In the genomic region with DNA sequence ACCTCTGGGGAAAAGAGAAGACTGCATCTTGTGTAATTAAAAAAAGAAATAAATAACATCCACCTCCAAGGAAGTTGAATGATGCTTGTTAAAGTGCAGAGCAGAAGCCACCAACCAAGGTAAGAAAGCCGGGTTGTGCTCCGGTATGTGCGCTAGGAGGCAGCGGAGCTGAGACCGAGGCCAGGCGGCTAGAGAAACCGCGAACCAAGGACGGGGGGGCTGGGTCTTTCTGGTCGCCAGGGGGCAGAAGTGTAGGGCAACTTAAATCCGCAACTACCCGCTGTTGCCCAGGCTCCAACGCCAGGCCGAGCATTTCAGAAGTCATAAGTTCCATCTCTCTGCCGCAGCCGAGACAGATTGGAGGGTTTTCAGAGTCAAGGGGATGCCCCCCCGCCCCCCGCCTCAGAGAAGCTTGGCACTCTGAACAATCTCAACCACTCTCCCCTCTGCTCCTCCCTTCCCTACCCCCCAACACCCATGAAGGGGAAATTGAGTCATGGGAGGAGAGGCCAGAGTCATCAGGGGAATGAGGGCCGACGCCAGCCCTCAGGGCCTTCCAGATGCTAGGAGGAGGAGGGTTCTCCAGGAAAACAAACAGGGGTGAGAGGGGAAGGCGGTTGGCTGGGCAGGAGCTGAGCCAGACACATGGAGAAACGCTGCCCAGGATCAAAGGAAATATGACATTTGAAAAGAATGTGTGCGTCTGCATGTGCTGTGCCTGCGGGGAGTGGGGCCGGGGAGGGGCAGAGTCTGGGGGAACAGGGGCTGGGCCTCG, we compare ENCODE assay signal across 1 cellular context.
A peak's percentile ranks its signal among the peaks of the same experiment; 100 is the strongest.
TF ChIP-seq lines count a peak whose summit lies in the region.

No MANE protein-coding gene starts in this region.

TF ChIP-seq in HepG2, 621 proteins besides CTCF, POLR2A, EP300 and RAD21 (continued from another document):
- TF ChIP-seq, protein P1, sequence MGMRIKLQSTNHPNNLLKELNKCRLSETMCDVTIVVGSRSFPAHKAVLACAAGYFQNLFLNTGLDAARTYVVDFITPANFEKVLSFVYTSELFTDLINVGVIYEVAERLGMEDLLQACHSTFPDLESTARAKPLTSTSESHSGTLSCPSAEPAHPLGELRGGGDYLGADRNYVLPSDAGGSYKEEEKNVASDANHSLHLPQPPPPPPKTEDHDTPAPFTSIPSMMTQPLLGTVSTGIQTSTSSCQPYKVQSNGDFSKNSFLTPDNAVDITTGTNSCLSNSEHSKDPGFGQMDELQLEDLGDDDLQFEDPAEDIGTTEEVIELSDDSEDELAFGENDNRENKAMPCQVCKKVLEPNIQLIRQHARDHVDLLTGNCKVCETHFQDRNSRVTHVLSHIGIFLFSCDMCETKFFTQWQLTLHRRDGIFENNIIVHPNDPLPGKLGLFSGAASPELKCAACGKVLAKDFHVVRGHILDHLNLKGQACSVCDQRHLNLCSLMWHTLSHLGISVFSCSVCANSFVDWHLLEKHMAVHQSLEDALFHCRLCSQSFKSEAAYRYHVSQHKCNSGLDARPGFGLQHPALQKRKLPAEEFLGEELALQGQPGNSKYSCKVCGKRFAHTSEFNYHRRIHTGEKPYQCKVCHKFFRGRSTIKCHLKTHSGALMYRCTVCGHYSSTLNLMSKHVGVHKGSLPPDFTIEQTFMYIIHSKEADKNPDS (CRISPR knock-in tag; IDR thresholded peaks at IDR 0.05): 0 out of 2 replicates have a peak, but pooled peaks have one; percentile 55
- TF ChIP-seq NCOA1 (CRISPR knock-in tag; IDR thresholded peaks at IDR 0.05) (no peak; the same call in 1 of the 2 replicates), ZNF446 (CRISPR knock-in tag; IDR thresholded peaks at IDR 0.05) (peak; percentile 9; the same call in 1 of the 2 replicates), MAFK (conservative IDR thresholded peaks at IDR 0.05 in 1 of 2, IDR thresholded peaks at IDR 0.05 in 1 of 2; ENCODE audit: low read length in 2 of 2) (peak in 1 of 2 experiments; percentile 13; a peak in 1 of 4 replicates), CBX1 (IDR thresholded peaks at IDR 0.05; ENCODE audit: low read depth) (peak; percentile 80), YEATS4 (CRISPR knock-in tag; IDR thresholded peaks at IDR 0.05; ENCODE audit: borderline replicate concordance) (peak; percentile 50), MTF2 (CRISPR knock-in tag; IDR thresholded peaks at IDR 0.05; ENCODE audit: borderline replicate concordance) (peak; percentile 97), STAT5B (CRISPR knock-in tag; IDR thresholded peaks at IDR 0.05) (0 out of 2 replicates have a peak, but pooled peaks have one; percentile 23)
- TF ChIP-seq, protein P2, sequence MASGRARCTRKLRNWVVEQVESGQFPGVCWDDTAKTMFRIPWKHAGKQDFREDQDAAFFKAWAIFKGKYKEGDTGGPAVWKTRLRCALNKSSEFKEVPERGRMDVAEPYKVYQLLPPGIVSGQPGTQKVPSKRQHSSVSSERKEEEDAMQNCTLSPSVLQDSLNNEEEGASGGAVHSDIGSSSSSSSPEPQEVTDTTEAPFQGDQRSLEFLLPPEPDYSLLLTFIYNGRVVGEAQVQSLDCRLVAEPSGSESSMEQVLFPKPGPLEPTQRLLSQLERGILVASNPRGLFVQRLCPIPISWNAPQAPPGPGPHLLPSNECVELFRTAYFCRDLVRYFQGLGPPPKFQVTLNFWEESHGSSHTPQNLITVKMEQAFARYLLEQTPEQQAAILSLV (CRISPR knock-in tag; IDR thresholded peaks at IDR 0.05; ENCODE audit: borderline replicate concordance): peak; percentile 94
- TF ChIP-seq, protein P3, sequence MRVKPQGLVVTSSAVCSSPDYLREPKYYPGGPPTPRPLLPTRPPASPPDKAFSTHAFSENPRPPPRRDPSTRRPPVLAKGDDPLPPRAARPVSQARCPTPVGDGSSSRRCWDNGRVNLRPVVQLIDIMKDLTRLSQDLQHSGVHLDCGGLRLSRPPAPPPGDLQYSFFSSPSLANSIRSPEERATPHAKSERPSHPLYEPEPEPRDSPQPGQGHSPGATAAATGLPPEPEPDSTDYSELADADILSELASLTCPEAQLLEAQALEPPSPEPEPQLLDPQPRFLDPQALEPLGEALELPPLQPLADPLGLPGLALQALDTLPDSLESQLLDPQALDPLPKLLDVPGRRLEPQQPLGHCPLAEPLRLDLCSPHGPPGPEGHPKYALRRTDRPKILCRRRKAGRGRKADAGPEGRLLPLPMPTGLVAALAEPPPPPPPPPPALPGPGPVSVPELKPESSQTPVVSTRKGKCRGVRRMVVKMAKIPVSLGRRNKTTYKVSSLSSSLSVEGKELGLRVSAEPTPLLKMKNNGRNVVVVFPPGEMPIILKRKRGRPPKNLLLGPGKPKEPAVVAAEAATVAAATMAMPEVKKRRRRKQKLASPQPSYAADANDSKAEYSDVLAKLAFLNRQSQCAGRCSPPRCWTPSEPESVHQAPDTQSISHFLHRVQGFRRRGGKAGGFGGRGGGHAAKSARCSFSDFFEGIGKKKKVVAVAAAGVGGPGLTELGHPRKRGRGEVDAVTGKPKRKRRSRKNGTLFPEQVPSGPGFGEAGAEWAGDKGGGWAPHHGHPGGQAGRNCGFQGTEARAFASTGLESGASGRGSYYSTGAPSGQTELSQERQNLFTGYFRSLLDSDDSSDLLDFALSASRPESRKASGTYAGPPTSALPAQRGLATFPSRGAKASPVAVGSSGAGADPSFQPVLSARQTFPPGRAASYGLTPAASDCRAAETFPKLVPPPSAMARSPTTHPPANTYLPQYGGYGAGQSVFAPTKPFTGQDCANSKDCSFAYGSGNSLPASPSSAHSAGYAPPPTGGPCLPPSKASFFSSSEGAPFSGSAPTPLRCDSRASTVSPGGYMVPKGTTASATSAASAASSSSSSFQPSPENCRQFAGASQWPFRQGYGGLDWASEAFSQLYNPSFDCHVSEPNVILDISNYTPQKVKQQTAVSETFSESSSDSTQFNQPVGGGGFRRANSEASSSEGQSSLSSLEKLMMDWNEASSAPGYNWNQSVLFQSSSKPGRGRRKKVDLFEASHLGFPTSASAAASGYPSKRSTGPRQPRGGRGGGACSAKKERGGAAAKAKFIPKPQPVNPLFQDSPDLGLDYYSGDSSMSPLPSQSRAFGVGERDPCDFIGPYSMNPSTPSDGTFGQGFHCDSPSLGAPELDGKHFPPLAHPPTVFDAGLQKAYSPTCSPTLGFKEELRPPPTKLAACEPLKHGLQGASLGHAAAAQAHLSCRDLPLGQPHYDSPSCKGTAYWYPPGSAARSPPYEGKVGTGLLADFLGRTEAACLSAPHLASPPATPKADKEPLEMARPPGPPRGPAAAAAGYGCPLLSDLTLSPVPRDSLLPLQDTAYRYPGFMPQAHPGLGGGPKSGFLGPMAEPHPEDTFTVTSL (CRISPR knock-in tag; IDR thresholded peaks at IDR 0.05; ENCODE audit: borderline replicate concordance): no peak; the same call in 1 of the 2 replicates
- TF ChIP-seq, protein P4, sequence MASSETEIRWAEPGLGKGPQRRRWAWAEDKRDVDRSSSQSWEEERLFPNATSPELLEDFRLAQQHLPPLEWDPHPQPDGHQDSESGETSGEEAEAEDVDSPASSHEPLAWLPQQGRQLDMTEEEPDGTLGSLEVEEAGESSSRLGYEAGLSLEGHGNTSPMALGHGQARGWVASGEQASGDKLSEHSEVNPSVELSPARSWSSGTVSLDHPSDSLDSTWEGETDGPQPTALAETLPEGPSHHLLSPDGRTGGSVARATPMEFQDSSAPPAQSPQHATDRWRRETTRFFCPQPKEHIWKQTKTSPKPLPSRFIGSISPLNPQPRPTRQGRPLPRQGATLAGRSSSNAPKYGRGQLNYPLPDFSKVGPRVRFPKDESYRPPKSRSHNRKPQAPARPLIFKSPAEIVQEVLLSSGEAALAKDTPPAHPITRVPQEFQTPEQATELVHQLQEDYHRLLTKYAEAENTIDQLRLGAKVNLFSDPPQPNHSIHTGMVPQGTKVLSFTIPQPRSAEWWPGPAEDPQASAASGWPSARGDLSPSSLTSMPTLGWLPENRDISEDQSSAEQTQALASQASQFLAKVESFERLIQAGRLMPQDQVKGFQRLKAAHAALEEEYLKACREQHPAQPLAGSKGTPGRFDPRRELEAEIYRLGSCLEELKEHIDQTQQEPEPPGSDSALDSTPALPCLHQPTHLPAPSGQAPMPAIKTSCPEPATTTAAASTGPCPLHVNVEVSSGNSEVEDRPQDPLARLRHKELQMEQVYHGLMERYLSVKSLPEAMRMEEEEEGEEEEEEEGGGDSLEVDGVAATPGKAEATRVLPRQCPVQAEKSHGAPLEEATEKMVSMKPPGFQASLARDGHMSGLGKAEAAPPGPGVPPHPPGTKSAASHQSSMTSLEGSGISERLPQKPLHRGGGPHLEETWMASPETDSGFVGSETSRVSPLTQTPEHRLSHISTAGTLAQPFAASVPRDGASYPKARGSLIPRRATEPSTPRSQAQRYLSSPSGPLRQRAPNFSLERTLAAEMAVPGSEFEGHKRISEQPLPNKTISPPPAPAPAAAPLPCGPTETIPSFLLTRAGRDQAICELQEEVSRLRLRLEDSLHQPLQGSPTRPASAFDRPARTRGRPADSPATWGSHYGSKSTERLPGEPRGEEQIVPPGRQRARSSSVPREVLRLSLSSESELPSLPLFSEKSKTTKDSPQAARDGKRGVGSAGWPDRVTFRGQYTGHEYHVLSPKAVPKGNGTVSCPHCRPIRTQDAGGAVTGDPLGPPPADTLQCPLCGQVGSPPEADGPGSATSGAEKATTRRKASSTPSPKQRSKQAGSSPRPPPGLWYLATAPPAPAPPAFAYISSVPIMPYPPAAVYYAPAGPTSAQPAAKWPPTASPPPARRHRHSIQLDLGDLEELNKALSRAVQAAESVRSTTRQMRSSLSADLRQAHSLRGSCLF (CRISPR knock-in tag; IDR thresholded peaks at IDR 0.05; ENCODE audit: borderline replicate concordance): no peak
